Comparison of ENCODE assay signal across 8 cellular contexts in genomic region chr5:124628721-124629596, GRCh38.
A peak's percentile ranks its signal among the peaks of the same experiment; 100 is the strongest.
DNase-seq lines count a peak whose midpoint lies in the region; ATAC-seq and TF ChIP-seq lines count a peak whose summit lies in the region.

No MANE protein-coding gene starts in this region.

- DNase-seq in EH (ENCODE audit: low read depth) (peak; percentile 97), NOMO-1 (lab: John Stamatoyannopoulos, UW; ENCODE audit: unreplicated experiment in 2 of 2) (peak; percentile 85 to 86), epithelial cell of proximal tubule (ENCODE audit: low read depth) (peak; percentile 86), omental fat pad (ENCODE audit: low spot score) (no peak), GM10248 (ENCODE audit: extremely low spot score) (no peak), vagina (ENCODE audit: extremely low spot score in 2 of 2) (no peak), prostate gland (ENCODE audit: low spot score) (no peak)

- H3K27me3 ChIP-seq in vagina (no peaks in the 10 kb centered on the region), prostate gland (replicated peaks; ENCODE audit: insufficient read depth) (no peaks in the 10 kb centered on the region)

- ATAC-seq in omental fat pad (ENCODE audit: low FRiP score) (peak; percentile 30), GM19397 (IDR thresholded peaks at IDR 0.05; ENCODE audit: unreplicated experiment) (no peak)

- H3K4me3 ChIP-seq in epithelial cell of proximal tubule (ENCODE audit: low read depth, low read length): no peak overlapping the region
- H3K4me3 ChIP-seq in vagina: no peak overlapping the region
- no peak overlapping the region for H3K4me3 ChIP-seq in prostate gland

- CTCF ChIA-PET in GM10248 (lab: Yijun Ruan, JAX): no interaction called here

- no peak overlapping the region for H3K27ac ChIP-seq in vagina
- H3K27ac ChIP-seq in prostate gland: no peak overlapping the region

- intact Hi-C loops in vagina (cut with DNase I) (no loop called here), prostate gland (cut with DNase I) (no loop called here)

- H3K9me3 ChIP-seq in vagina (no peaks in the 10 kb centered on the region), prostate gland (no peaks in the 10 kb centered on the region)

- no peaks in the 10 kb centered on the region for H3K36me3 ChIP-seq in vagina
- H3K36me3 ChIP-seq in prostate gland: no peaks in the 10 kb centered on the region

- no peak for TF ChIP-seq CTCF in epithelial cell of proximal tubule (conservative IDR thresholded peaks at IDR 0.05; ENCODE audit: low read depth, low read length)
- TF ChIP-seq CTCF in omental fat pad (IDR thresholded peaks at IDR 0.05): no peak
- TF ChIP-seq CTCF in GM10248 (IDR thresholded peaks at IDR 0.05; ENCODE audit: control extremely low read depth, extremely low read depth, low read depth, missing control alignments): no peak
- no peak for TF ChIP-seq CTCF in vagina (IDR thresholded peaks at IDR 0.05)
- no peak for TF ChIP-seq CTCF in prostate gland (IDR thresholded peaks at IDR 0.05)

- H3K4me1 ChIP-seq in vagina (peaks cover under 1% of the 10 kb centered on the region), prostate gland (replicated peaks) (no peaks in the 10 kb centered on the region)

- TF ChIP-seq POLR2A in vagina (IDR thresholded peaks at IDR 0.05) (no peak), prostate gland (IDR thresholded peaks at IDR 0.05) (no peak)

- POLR2A ChIA-PET in GM10248 (lab: Yijun Ruan, JAX): no interaction called here

- 65% methylated on average over 17 of the region's 17 CpGs for WGBS in prostate gland

Comparison
In these comparisons a context has a peak if more than half of its experiments do, and no peak if none do; other contexts are left out.
1. DNase-seq: peak in EH (single experiment), NOMO-1 (2 of 2) and epithelial cell of proximal tubule (single experiment); none in omental fat pad (single experiment), GM10248 (single experiment), vagina (0 of 2) and prostate gland (single experiment).